ENCODE assay signal across 8 cellular contexts in the genomic region with DNA sequence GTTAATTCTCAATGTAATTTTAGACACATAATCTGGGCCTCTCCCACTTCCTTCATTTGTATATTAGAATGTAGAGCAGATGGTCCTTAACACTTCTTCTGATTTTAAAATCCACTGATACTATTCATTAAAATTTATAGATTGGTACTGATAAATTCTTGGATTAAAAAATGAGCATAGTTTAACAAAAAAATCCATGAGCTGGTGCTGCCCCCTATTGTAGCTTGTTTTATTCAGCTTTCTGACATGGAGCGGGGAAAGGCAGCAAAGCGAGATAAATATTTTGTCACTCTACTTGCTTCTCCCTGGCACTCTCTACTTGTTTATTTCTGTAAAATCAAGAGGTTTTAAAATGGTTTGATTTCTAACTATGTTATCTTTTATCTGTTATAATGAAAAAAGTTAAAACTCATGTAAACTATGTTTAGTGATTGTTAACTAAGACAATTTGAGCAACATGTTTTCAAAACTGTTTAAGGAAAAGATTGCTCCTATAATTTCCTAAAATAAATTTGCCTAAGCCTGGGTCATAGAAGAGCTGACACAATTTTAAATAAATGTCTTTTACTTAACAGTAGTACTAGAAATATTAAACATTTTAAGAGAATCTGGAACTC. TPM values are rescaled to one million over a fixed set of nuclear protein-coding genes. Genes with fewer than 3 reads are reported as not detected.
A peak's percentile ranks its signal among the peaks of the same experiment; 100 is the strongest.
DNase-seq lines count a peak whose midpoint lies in the region; ATAC-seq, FAIRE-seq and TF ChIP-seq lines count a peak whose summit lies in the region.

No MANE protein-coding gene starts in this region.

- H3K36me3 Mint-ChIP-seq in glutamatergic neuron (ENCODE audit: unreplicated experiment), result no peaks in the 10 kb centered on the region

- intact Hi-C loops in thyroid gland (cut with DNase I), result loop anchor here (5.0 kb wide), 1 partner anchor 125 kb away; no protein-coding TSS in a partner anchor

- H3K27ac Mint-ChIP-seq in glutamatergic neuron (ENCODE audit: unreplicated experiment), result no peak overlapping the region

- POLR2A ChIA-PET in SK-N-SH (lab: Yijun Ruan, JAX), result no interaction called here

- H3K9me3 ChIP-seq in SK-N-SH, result no peaks in the 10 kb centered on the region
- no peaks in the 10 kb centered on the region for H3K9me3 ChIP-seq in thyroid gland

- H4K20me1 ChIP-seq in SK-N-SH (ENCODE audit: insufficient read depth), result no peaks in the 10 kb centered on the region

- H3K9me3 Mint-ChIP-seq in glutamatergic neuron (ENCODE audit: unreplicated experiment), result no peaks in the 10 kb centered on the region

- H2AFZ ChIP-seq in SK-N-SH (ENCODE audit: low read depth), result no peak overlapping the region

- no peaks in the 10 kb centered on the region for H3F3A ChIP-seq in SK-N-SH (replicated peaks; ENCODE audit: insufficient read depth)

- no peaks in the 10 kb centered on the region for H3K4me1 Mint-ChIP-seq in glutamatergic neuron (ENCODE audit: low read depth, unreplicated experiment)

- FAIRE-seq in A204.1 (lab: Jason Lieb, UNC) (peak; percentile 80), H54 (lab: Jason Lieb, UNC) (peak; percentile 74)

- DNase-seq in H54 (ENCODE audit: insufficient read length, low spot score) (no peak), SK-N-SH (no peak), glutamatergic neuron (no peak), thyroid gland (peak; percentile 17 to 33), NCI-H1436 (lab: John Stamatoyannopoulos, UW) (no peak)
- no peak for DNase-seq in stimulated activated CD4-positive, alpha-beta T cell treated with anti-CD3 and anti-CD28 coated beads, Interleukin-2, amount 100 ng/mL, for 24 hours

- no peak for ATAC-seq in GM19395 (IDR thresholded peaks at IDR 0.05; ENCODE audit: unreplicated experiment)

- H3K79me2 ChIP-seq in SK-N-SH (ENCODE audit: insufficient read depth), result no peaks in the 10 kb centered on the region

- H3K4me3 Mint-ChIP-seq in glutamatergic neuron (ENCODE audit: unreplicated experiment), result no peak overlapping the region

- no peak for TF ChIP-seq EP300 in SK-N-SH (IDR thresholded peaks at IDR 0.05; ENCODE audit: borderline replicate concordance in 1 of 2, low read depth in 1 of 2, low read length in 1 of 2)

- no peak overlapping the region for H3K9ac ChIP-seq in SK-N-SH

- H3K27ac ChIP-seq in SK-N-SH (ENCODE audit: low read depth in 2 of 2, low read length in 1 of 2) (no peak overlapping the region), thyroid gland (no peak overlapping the region)

- peak; percentile 53 for TF ChIP-seq RAD21 in SK-N-SH (IDR thresholded peaks at IDR 0.05; ENCODE audit: low read length)

- H3K36me3 ChIP-seq in SK-N-SH (replicated peaks in 1 of 2; ENCODE audit: control insufficient read depth in 1 of 2, insufficient read depth in 2 of 2, low read length in 1 of 2), result no peaks in the 10 kb centered on the region
- H3K36me3 ChIP-seq in thyroid gland, result no peaks in the 10 kb centered on the region

- TF ChIP-seq POLR2A in H54 (IDR thresholded peaks at IDR 0.05; ENCODE audit: low read depth, low read length) (no peak), thyroid gland (IDR thresholded peaks at IDR 0.05) (no peak)

- TF ChIP-seq CTCF in SK-N-SH (IDR thresholded peaks at IDR 0.05), result peak; percentile 80
- TF ChIP-seq CTCF in glutamatergic neuron (IDR thresholded peaks at IDR 0.05; ENCODE audit: partially characterized antibody, unreplicated experiment), result peak; percentile 60
- peak in 5 of 6 experiments; percentile 22 to 72 (median 57) for TF ChIP-seq CTCF in thyroid gland (IDR thresholded peaks at IDR 0.05)

- no peaks in the 10 kb centered on the region for H3K27me3 ChIP-seq in SK-N-SH (ENCODE audit: insufficient read depth)
- H3K27me3 ChIP-seq in thyroid gland, result no peaks in the 10 kb centered on the region

- CTCF ChIA-PET in SK-N-SH (lab: Yijun Ruan, JAX), result interaction anchor here (0.7 to 4.4 kb wide), 9 partner anchors 10 to 123 kb away, joined by 3 to 33 read pairs (median 5); no protein-coding TSS in a partner anchor

- H3K9me2 ChIP-seq in SK-N-SH, result no peaks in the 10 kb centered on the region

- no peaks in the 10 kb centered on the region for H3K4me1 ChIP-seq in SK-N-SH (ENCODE audit: control insufficient read depth in 1 of 2, insufficient read depth in 2 of 2, low read depth in 1 of 2, low read length in 1 of 2)
- H3K4me1 ChIP-seq in thyroid gland, result peaks cover 0 to 9% of the 10 kb centered on the region in 2 donors

- H3K27me3 Mint-ChIP-seq in glutamatergic neuron (ENCODE audit: unreplicated experiment), result no peaks in the 10 kb centered on the region

- 0% methylated on average over 2 of the region's 2 CpGs for WGBS in SK-N-SH (ENCODE audit: low lambda C conversion rate)
- 34 to 56% methylated on average over 2 of the region's 2 CpGs for WGBS in thyroid gland, 2 donors

- H3K4me3 ChIP-seq in SK-N-SH (ENCODE audit: low read depth in 2 of 2, low read length in 1 of 2) (peak overlapping the region in 1 of 2 experiments; percentile 17; a peak in 1 of 4 replicates), thyroid gland (replicated peaks in 1 of 3) (no peak overlapping the region)

- no peak overlapping the region for H3K4me2 ChIP-seq in SK-N-SH

TF ChIP-seq in SK-N-SH, 30 proteins besides CTCF, POLR2A, EP300 and RAD21:
- no peak for TF ChIP-seq CHD2 (IDR thresholded peaks at IDR 0.05; ENCODE audit: low read length, partially characterized antibody)
- no peak for TF ChIP-seq TCF12 (IDR thresholded peaks at IDR 0.05)

RNA-seq across cellular contexts. Expression of a gene that starts 26.5 kb away (rescaled TPM):
- polyA plus RNA-seq in SK-N-SH (2012; rRNA removed), result 0.58 and 0.93 TPM in 2 replicates
- 1.2 and 1.5 TPM in 2 replicates for polyA plus RNA-seq in SK-N-SH (2012; cell fraction: cytosol; rRNA removed)
- 0.56 and 1.0 TPM in 2 replicates for polyA plus RNA-seq in SK-N-SH (2012; cell fraction: nucleus; rRNA removed)
- 45.6 TPM for total RNA-seq in glutamatergic neuron (ENCODE audit: unreplicated experiment)
- total RNA-seq in thyroid gland, result 100 to 1,000 TPM; 110 to 171 (median 156) TPM

Comparison
In these comparisons a context has a peak if more than half of its experiments do, and no peak if none do; other contexts are left out.
1. DNase-seq: peak in thyroid gland (2 of 2); none in H54 (single experiment), SK-N-SH (single experiment), glutamatergic neuron (single experiment), NCI-H1436 (single experiment) and stimulated activated CD4-positive, alpha-beta T cell treated with anti-CD3 and anti-CD28 coated beads, Interleukin-2, amount 100 ng/mL, for 24 hours (0 of 2).
2. Peak in every context shown above with its lines, with median percentiles within 50 percentile points of each other: CTCF ChIP-seq.